ENCODE assay signal across 8 cellular contexts in the genomic region with DNA sequence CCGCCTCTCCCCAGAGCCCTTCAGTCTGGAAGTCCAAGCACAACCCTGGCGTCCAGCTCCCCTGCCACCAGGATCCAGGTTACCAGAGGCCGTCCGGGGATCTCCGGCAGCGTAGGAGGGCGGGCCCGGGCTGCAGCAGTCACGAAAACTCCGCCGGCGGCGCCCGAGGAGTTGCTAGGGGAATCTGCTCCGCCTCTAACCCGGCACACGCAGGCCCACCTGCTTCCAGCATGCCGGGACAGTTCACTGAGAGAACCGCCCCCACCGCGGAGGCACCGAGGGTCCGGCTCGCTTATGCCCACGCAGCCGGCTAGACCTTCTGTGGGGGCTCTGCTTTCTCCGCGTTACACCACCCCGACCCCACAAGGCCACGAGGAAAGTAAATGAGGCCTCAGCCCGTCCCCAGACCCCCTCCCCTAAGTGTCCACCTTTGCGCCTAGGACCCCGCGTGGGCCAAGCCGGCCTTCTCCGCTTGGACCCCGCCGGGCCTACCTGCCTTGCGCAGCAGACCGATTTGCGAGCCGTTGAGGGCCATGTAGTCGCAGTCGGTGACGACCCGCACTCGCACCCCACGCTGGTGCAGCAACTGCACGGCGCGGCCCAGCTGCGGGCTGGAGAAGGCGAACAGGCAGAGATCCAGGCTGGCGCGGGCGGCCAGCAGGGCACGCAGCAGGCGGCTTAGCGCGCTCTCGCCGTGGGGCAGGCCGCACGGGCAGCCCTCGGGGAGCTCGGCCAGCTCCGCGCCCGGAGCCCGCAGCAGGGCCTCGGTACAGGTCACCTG. TPM values are rescaled to one million over a fixed set of nuclear protein-coding genes. Genes with fewer than 3 reads are reported as not detected.
DNase-seq lines count a peak whose midpoint lies in the region; ATAC-seq and TF ChIP-seq lines count a peak whose summit lies in the region.

No MANE protein-coding gene starts in this region.

- H3K36me3 ChIP-seq in Caco-2 (ENCODE audit: control insufficient read depth, insufficient read depth, low read length) (peaks cover 4% of the 10 kb centered on the region), mucosa of stomach (ENCODE audit: control insufficient read depth, insufficient read depth, low read length) (no peaks in the 10 kb centered on the region), stomach (peaks cover 0 to 15% (median 11%) of the 10 kb centered on the region in 4 donors)

- POLR2A ChIA-PET in Caco-2 (lab: Charles Lee) = no interaction called here

- ATAC-seq in GM21576 (IDR thresholded peaks at IDR 0.05; ENCODE audit: unreplicated experiment) (peak; percentile 25), GM18870 (IDR thresholded peaks at IDR 0.05; ENCODE audit: unreplicated experiment) (no peak)

- intact Hi-C loops in Caco-2 (cut with micrococcal nuclease; ENCODE audit: unreplicated experiment) = loop anchor here (1.0 to 5.0 kb wide), 3 partner anchors 32 to 203 kb away; a partner anchor contains a TSS
- intact Hi-C loops in stomach (cut with DNase I; ENCODE audit: low total_unique reads) = no loop called here

- H3K27me3 Mint-ChIP-seq in Caco-2 (ENCODE audit: insufficient read depth, unreplicated experiment) = no peaks in the 10 kb centered on the region

- no peaks in the 10 kb centered on the region for H3K27me3 ChIP-seq in Caco-2 (replicated peaks; ENCODE audit: control insufficient read depth, insufficient read depth, low read length)
- H3K27me3 ChIP-seq in mucosa of stomach (ENCODE audit: control insufficient read depth, insufficient read depth, low read length) = no peaks in the 10 kb centered on the region
- H3K27me3 ChIP-seq in stomach = no peaks in the 10 kb centered on the region

- H3K4me1 ChIP-seq in Caco-2 (peaks cover 7% of the 10 kb centered on the region; the same call in 1 of the 2 replicates), mucosa of stomach (ENCODE audit: control insufficient read depth, insufficient read depth, low read length) (peaks cover 22% of the 10 kb centered on the region), stomach (peaks cover 33 to 68% (median 56%) of the 10 kb centered on the region in 4 donors)

- TF ChIP-seq CTCF in Caco-2 (IDR thresholded peaks at IDR 0.05; ENCODE audit: insufficient read depth in 1 of 2, low read depth in 1 of 2, low read length in 1 of 2, severe bottlenecking in 1 of 2, unreplicated experiment in 1 of 2) (no peak), NB4 (IDR thresholded peaks at IDR 0.05; ENCODE audit: low read depth, low read length) (no peak), coronary artery (IDR thresholded peaks at IDR 0.05) (no peak), stomach (IDR thresholded peaks at IDR 0.05) (no peak)

- H3K4me3 ChIP-seq in Caco-2 (ENCODE audit: low read depth, low read length) (peak overlapping the region; percentile 79), NB4 (ENCODE audit: low read depth, low read length) (peak overlapping the region; percentile 86), coronary artery (peak overlapping the region; percentile 76), mucosa of stomach (ENCODE audit: low read length) (peak overlapping the region; percentile 74), stomach (peak overlapping the region; percentile 55 to 72 (median 58))

- peak overlapping the region; percentile 81 for H3K4me3 Mint-ChIP-seq in Caco-2 (ENCODE audit: unreplicated experiment)

- TF ChIP-seq EP300 in stomach (IDR thresholded peaks at IDR 0.05) = no peak

- H3K4me1 Mint-ChIP-seq in Caco-2 (ENCODE audit: low read depth, unreplicated experiment) = peaks cover 5% of the 10 kb centered on the region

- H3K9ac ChIP-seq in mucosa of stomach (ENCODE audit: low read length) = peak overlapping the region; percentile 77

- H3K36me3 Mint-ChIP-seq in Caco-2 (ENCODE audit: insufficient read depth, unreplicated experiment) = peaks cover 19% of the 10 kb centered on the region

- H3K9me3 Mint-ChIP-seq in Caco-2 (ENCODE audit: unreplicated experiment) = no peaks in the 10 kb centered on the region

- H3K27ac ChIP-seq in coronary artery = peak overlapping the region; percentile 85 to 97
- H3K27ac ChIP-seq in stomach = peak overlapping the region; percentile 78 to 95 (median 89)

- TSS peak; percentile 31 for BruUV-seq in Caco-2 (replicated peaks; lab: Mats Ljungman, UMichigan)

- H3K9me3 ChIP-seq in Caco-2 = no peaks in the 10 kb centered on the region
- H3K9me3 ChIP-seq in mucosa of stomach (ENCODE audit: control insufficient read depth, low read length) = no peaks in the 10 kb centered on the region
- no peaks in the 10 kb centered on the region for H3K9me3 ChIP-seq in stomach

- CTCF ChIA-PET in Caco-2 (lab: Charles Lee) = no interaction called here

- 3 to 19% (median 5%) methylated on average over 13 to 71 of the region's 71 CpGs for WGBS in stomach, 5 donors

- TF ChIP-seq POLR2A in NB4 (IDR thresholded peaks at IDR 0.05; ENCODE audit: extremely low read depth, insufficient read length) (no peak), stomach (IDR thresholded peaks at IDR 0.05) (no peak)

- peak overlapping the region; percentile 83 for H3K27ac Mint-ChIP-seq in Caco-2 (ENCODE audit: unreplicated experiment)

- DNase-seq in Caco-2 = peak; percentile 80 to 81
- peak; percentile 83 for DNase-seq in NB4 (ENCODE audit: low read depth)
- DNase-seq in activated CD4-positive, alpha-beta T cell treated with anti-CD3 and anti-CD28 coated beads for 4 hours = peak; percentile 63 to 68
- no peak for DNase-seq in coronary artery (ENCODE audit: low spot score)
- DNase-seq in stomach = peak; percentile 73

RNA-seq across cellular contexts. Expression of a gene that starts 0.6 kb away (rescaled TPM):
- 7.1 and 8.0 TPM in 2 replicates for total RNA-seq in Caco-2 (2022)
- 1 to 10 TPM in 3 of 5 donors, not detected in 2; 1.1 to 2.8 (median 1.3) TPM for total RNA-seq in stomach
- polyA plus RNA-seq in stomach = 1 to 10 TPM; 1.2 to 3.0 (median 1.5) TPM

RNA-seq across cellular contexts. Expression of a gene that starts 31.4 kb away (rescaled TPM):
- total RNA-seq in Caco-2 (2022) (69.0 and 71.9 TPM in 2 replicates), stomach (100 to 1,000 TPM in 2 of 5 donors, 10 to 100 TPM in 3; 41.6 to 378 (median 65.8) TPM)
- 10 to 100 TPM in 1 of 3 donors, 1 to 10 TPM in 2; 6.9 to 11.8 (median 9.8) TPM for polyA plus RNA-seq in stomach
